In genomic region chr1:37596182-37596667, GRCh38 we compare ENCODE assay signal across 8 cellular contexts. TPM values are rescaled to one million over a fixed set of nuclear protein-coding genes. Genes with fewer than 3 reads are reported as not detected.
DNase-seq lines count a peak whose midpoint lies in the region; ATAC-seq lines count a peak whose summit lies in the region.

No MANE protein-coding gene starts in this region.

- H3K27ac Mint-ChIP-seq in T-helper 17 cell, result peak overlapping the region; percentile 99

- ATAC-seq in GM21447 (IDR thresholded peaks at IDR 0.05; ENCODE audit: unreplicated experiment), result peak; percentile 1
- ATAC-seq in T-helper 17 cell, result peak; percentile 12
- ATAC-seq in GM18520 (IDR thresholded peaks at IDR 0.05; ENCODE audit: unreplicated experiment), result no peak

- DNase-seq in T-helper 17 cell (no peak), germinal center (ENCODE audit: low spot score) (peak; percentile 6), skeletal muscle cell (ENCODE audit: low read depth) (no peak), NCI-H2227 treated with DMSO at 0.1 percent for 48 hours (lab: John Stamatoyannopoulos, UW) (no peak), islet precursor cell (no peak), 8988T (no peak)

- peaks cover 18% of the 10 kb centered on the region for H3K4me1 Mint-ChIP-seq in T-helper 17 cell

- H3K27me3 Mint-ChIP-seq in T-helper 17 cell, result peaks cover 1% of the 10 kb centered on the region

- H3K36me3 Mint-ChIP-seq in T-helper 17 cell (ENCODE audit: low read depth), result peaks cover 3% of the 10 kb centered on the region

- H3K9me3 ChIP-seq in T-helper 17 cell (ENCODE audit: control insufficient read depth, low read length, poor library complexity, severe bottlenecking), result no peaks in the 10 kb centered on the region

- peak overlapping the region; percentile 100 for H3K4me3 Mint-ChIP-seq in T-helper 17 cell

- peak overlapping the region; percentile 89 for H3K4me3 ChIP-seq in skeletal muscle cell (ENCODE audit: low read depth, low read length)

RNA-seq across cellular contexts. Expression of gene GNL2, which starts 0.5 kb away (rescaled TPM):
- total RNA-seq in T-helper 17 cell, result 10 to 100 TPM; 54.9 to 59.9 TPM

RNA-seq across cellular contexts. Expression of gene RSPO1, which starts 38.5 kb away (rescaled TPM):
- total RNA-seq in T-helper 17 cell, result not detected

RNA-seq across cellular contexts. Expression of gene DNALI1, which starts 39.5 kb away (rescaled TPM):
- total RNA-seq in T-helper 17 cell, result not detected

RNA-seq across cellular contexts. Expression of gene SNIP1, which starts 42.1 kb away (rescaled TPM):
- 10 to 100 TPM; 51.1 to 58.5 TPM for total RNA-seq in T-helper 17 cell
